Comparison of ENCODE assay signal across 11 cellular contexts in the genomic region with DNA sequence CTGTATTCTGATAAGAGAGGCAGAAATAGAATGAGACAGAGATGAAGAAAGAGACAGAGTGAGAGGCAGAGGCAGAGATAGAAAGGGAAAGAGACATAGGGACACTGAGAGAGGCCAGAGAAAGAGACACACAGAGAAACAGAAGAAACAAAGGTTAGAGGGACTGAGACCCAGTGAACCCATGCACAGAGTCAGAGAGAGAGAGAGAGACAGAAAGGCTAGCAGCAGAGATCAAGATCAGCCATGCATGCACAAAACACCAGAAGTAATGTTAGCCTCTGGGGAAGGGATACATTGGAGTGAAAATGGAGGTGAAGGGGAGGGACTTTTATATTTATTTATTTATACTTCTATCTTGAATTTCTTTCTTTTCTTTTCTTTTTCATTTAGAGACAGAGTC. TPM values are rescaled to one million over a fixed set of nuclear protein-coding genes. Genes with fewer than 3 reads are reported as not detected.
A peak's percentile ranks its signal among the peaks of the same experiment; 100 is the strongest.
DNase-seq lines count a peak whose midpoint lies in the region; ATAC-seq, FAIRE-seq and TF ChIP-seq lines count a peak whose summit lies in the region.
"Had no signal": no experiment of that assay in that cellular context is flagged by ENCODE, and none has a peak within 500 bp of the region (broad histone marks: within the 10 kb centered on the region; RNA-seq: fewer than 3 reads in every experiment).

No MANE protein-coding gene starts in this region.

- CTCF ChIA-PET in endothelial cell of umbilical vein (lab: Charles Lee): no interaction called here

- no peak for TF ChIP-seq CTCF in DOHH2 (IDR thresholded peaks at IDR 0.05; ENCODE audit: low read depth, low read length, poor library complexity, severe bottlenecking)
- TF ChIP-seq CTCF in endothelial cell of umbilical vein (IDR thresholded peaks at IDR 0.05; ENCODE audit: extremely low read depth in 1 of 2, insufficient read depth in 1 of 2, low read depth in 1 of 2, low read length in 2 of 2): no peak

- no peak overlapping the region for H3K4me3 ChIP-seq in DOHH2 (ENCODE audit: low read length)
- H3K4me3 ChIP-seq in endothelial cell of umbilical vein (replicated peaks in 1 of 3; ENCODE audit: insufficient read depth in 1 of 3, low read depth in 1 of 3, low read length in 3 of 3): no peak overlapping the region

- ATAC-seq in GM21360 (IDR thresholded peaks at IDR 0.05; ENCODE audit: unreplicated experiment) (peak; percentile 45), HG03175 (IDR thresholded peaks at IDR 0.05; ENCODE audit: unreplicated experiment) (peak; percentile 38)
- ATAC-seq: activated naive CD4-positive, alpha-beta T cell treated with anti-CD3 and anti-CD28 coated beads, Interleukin-2, amount 50 U/mL, for 72 hours had no signal

- H3K9ac ChIP-seq in endothelial cell of umbilical vein (replicated peaks; ENCODE audit: extremely low read depth, insufficient read depth, low read length): no peak overlapping the region

- no peak for FAIRE-seq in endothelial cell of umbilical vein (lab: Jason Lieb, UNC)

- H3K27me3 ChIP-seq in DOHH2 (ENCODE audit: control insufficient read depth, low read length) (no peaks in the 10 kb centered on the region), endothelial cell of umbilical vein (ENCODE audit: control insufficient read depth in 2 of 2, insufficient read depth in 2 of 2, low read length in 2 of 2) (no peaks in the 10 kb centered on the region)

- dilution Hi-C loops in endothelial cell of umbilical vein (cut with MboI; ENCODE audit: extremely low pct_ligation_motif_present, low sequenced_read_pairs): no loop called here

- intact Hi-C loops in endothelial cell of umbilical vein (cut with micrococcal nuclease): no loop called here

- H3K9me2 ChIP-seq in DOHH2 (replicated peaks; ENCODE audit: control insufficient read depth, low read length): no peaks in the 10 kb centered on the region

- POLR2A ChIA-PET in endothelial cell of umbilical vein (lab: Charles Lee): interaction anchor here (6.3 kb wide), 1 partner anchor 14 kb away, joined by 76 read pairs; the partner anchor contains the start of gene SPARC

- BruUV-seq in endothelial cell of umbilical vein (replicated peaks; lab: Mats Ljungman, UMichigan): no TSS peak

- peak overlapping the region; percentile 75 for H2AFZ ChIP-seq in endothelial cell of umbilical vein (ENCODE audit: low read depth, low read length)

- no peaks in the 10 kb centered on the region for H3F3A ChIP-seq in DOHH2 (ENCODE audit: control insufficient read depth, insufficient read depth)

- H3K27ac ChIP-seq in DOHH2 (ENCODE audit: low read depth, low read length): no peak overlapping the region
- H3K27ac ChIP-seq in endothelial cell of umbilical vein (ENCODE audit: insufficient read depth, low read depth, low read length): no peak overlapping the region

- H3K4me2 ChIP-seq in DOHH2 (ENCODE audit: low read length) (peak overlapping the region; percentile 42), endothelial cell of umbilical vein (ENCODE audit: insufficient read depth, low read length) (no peak overlapping the region)

- no peak for TF ChIP-seq POLR2A in endothelial cell of umbilical vein (IDR thresholded peaks at IDR 0.05; ENCODE audit: low read depth, low read length)

- H3K9me3 ChIP-seq in DOHH2 (ENCODE audit: control insufficient read depth, insufficient read depth, low read length): no peaks in the 10 kb centered on the region
- no peaks in the 10 kb centered on the region for H3K9me3 ChIP-seq in endothelial cell of umbilical vein (replicated peaks; ENCODE audit: control insufficient read depth, insufficient read depth, low read length)

- H4K20me1 ChIP-seq in DOHH2 (ENCODE audit: control insufficient read depth, insufficient read depth, low read depth, low read length): no peaks in the 10 kb centered on the region
- no peaks in the 10 kb centered on the region for H4K20me1 ChIP-seq in endothelial cell of umbilical vein (replicated peaks; ENCODE audit: control insufficient read depth, extremely low read depth, insufficient read depth, low read length)

- H3K79me2 ChIP-seq in DOHH2 (ENCODE audit: control insufficient read depth, low read length) (no peaks in the 10 kb centered on the region), endothelial cell of umbilical vein (ENCODE audit: control insufficient read depth, insufficient read depth, low read length) (no peaks in the 10 kb centered on the region)

- H3K4me1 ChIP-seq in DOHH2 (ENCODE audit: control insufficient read depth, low read length) (peaks cover 44% of the 10 kb centered on the region), endothelial cell of umbilical vein (ENCODE audit: control insufficient read depth, extremely low read depth, insufficient read depth, low read length) (peaks cover 12% of the 10 kb centered on the region)

- H3K9me1 ChIP-seq in endothelial cell of umbilical vein (replicated peaks; ENCODE audit: control insufficient read depth, extremely low read depth, insufficient read depth, low read length): no peaks in the 10 kb centered on the region

- no peak for DNase-seq in endothelial cell of umbilical vein (ENCODE audit: low read depth, low spot score)
- DNase-seq in KBM-7: no peak
- DNase-seq in NCI-H1417 (lab: John Stamatoyannopoulos, UW): no peak
- DNase-seq in stimulated activated CD4-positive, alpha-beta T cell treated with anti-CD3 and anti-CD28 coated beads, Interleukin-4, amount 100 ng/mL, for 4 hours: no peak
- no peak for DNase-seq in NCI-H2081 treated with DMSO at 0.1 percent for 48 hours (lab: John Stamatoyannopoulos, UW)
- DNase-seq: activated CD4-positive, alpha-beta T cell treated with anti-CD3 and anti-CD28 coated beads, Interleukin-2, amount 50 U/mL, for 4 hours; stimulated activated naive CD4-positive, alpha-beta T cell treated with Interleukin-2 at 50 U/mL for 16 hours had no signal

- in situ Hi-C loops in KBM-7 (cut with MboI; ENCODE audit: low pct_unique_long_range_greater_than_20kb, low sequenced_read_pairs): no loop called here

- H3K36me3 ChIP-seq in DOHH2 (ENCODE audit: control insufficient read depth, low read length): no peaks in the 10 kb centered on the region
- H3K36me3 ChIP-seq in endothelial cell of umbilical vein (ENCODE audit: control insufficient read depth in 2 of 2, extremely low read depth in 1 of 2, insufficient read depth in 2 of 2, low read length in 2 of 2): no peaks in the 10 kb centered on the region

TF ChIP-seq in endothelial cell of umbilical vein, 7 proteins besides CTCF, POLR2A, EP300 and RAD21:
- TF ChIP-seq EZH2 (IDR thresholded peaks at IDR 0.05; ENCODE audit: borderline replicate concordance, low read depth, low read length, severe bottlenecking) (no peak), GATA2 (IDR thresholded peaks at IDR 0.05; ENCODE audit: insufficient read depth, insufficient read length, low read depth, low read length) (no peak), FOS (IDR thresholded peaks at IDR 0.05; ENCODE audit: borderline replicate concordance, insufficient read depth, low read length) (no peak), MYC (IDR thresholded peaks at IDR 0.05; ENCODE audit: low read depth, low read length) (no peak)
- TF ChIP-seq, protein P1, sequence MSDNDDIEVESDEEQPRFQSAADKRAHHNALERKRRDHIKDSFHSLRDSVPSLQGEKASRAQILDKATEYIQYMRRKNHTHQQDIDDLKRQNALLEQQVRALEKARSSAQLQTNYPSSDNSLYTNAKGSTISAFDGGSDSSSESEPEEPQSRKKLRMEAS (IDR thresholded peaks at IDR 0.05; ENCODE audit: insufficient read depth, insufficient read length): no peak
TF ChIP-seq in endothelial cell of umbilical vein: peak in this region for 0.

RNA-seq across cellular contexts. Expression of gene SPARC, which starts 14.1 kb away (rescaled TPM):
- total RNA-seq in endothelial cell of umbilical vein: 3,114 and 3,174 TPM in 2 replicates
- polyA plus RNA-seq in endothelial cell of umbilical vein: 2,962 and 4,504 TPM in 2 replicates
- polyA plus RNA-seq in endothelial cell of umbilical vein (2011; cell fraction: cytosol; rRNA removed): 4,210 and 4,435 TPM in 2 replicates
- polyA plus RNA-seq in endothelial cell of umbilical vein (2011; cell fraction: nucleus; rRNA removed): 2,027 and 2,207 TPM in 2 replicates
- 2,846 and 4,039 TPM in 2 replicates for polyA plus RNA-seq in endothelial cell of umbilical vein (2012)
- 3,279 and 4,325 TPM in 2 replicates for polyA minus RNA-seq in endothelial cell of umbilical vein
- not detected for polyA minus RNA-seq in endothelial cell of umbilical vein (2011; cell fraction: cytosol; rRNA and poly(A)+ RNA removed)
- polyA minus RNA-seq in endothelial cell of umbilical vein (2011; cell fraction: nucleus; rRNA and poly(A)+ RNA removed): 606 and 627 TPM in 2 replicates

RNA-seq across cellular contexts. Expression of gene ATOX1, which starts 57.6 kb away (rescaled TPM):
- total RNA-seq in endothelial cell of umbilical vein: 113 and 130 TPM in 2 replicates
- 292 and 392 TPM in 2 replicates for polyA plus RNA-seq in endothelial cell of umbilical vein
- 386 TPM in 2 replicates for polyA plus RNA-seq in endothelial cell of umbilical vein (2011; cell fraction: cytosol; rRNA removed)
- polyA plus RNA-seq in endothelial cell of umbilical vein (2011; cell fraction: nucleus; rRNA removed): 104 and 109 TPM in 2 replicates
- polyA plus RNA-seq in endothelial cell of umbilical vein (2012): 201 and 206 TPM in 2 replicates
- polyA minus RNA-seq in endothelial cell of umbilical vein: 107 and 132 TPM in 2 replicates
- polyA minus RNA-seq in endothelial cell of umbilical vein (2011; cell fraction: cytosol; rRNA and poly(A)+ RNA removed): 29.2 TPM
- 28.1 and 40.3 TPM in 2 replicates for polyA minus RNA-seq in endothelial cell of umbilical vein (2011; cell fraction: nucleus; rRNA and poly(A)+ RNA removed)
